1 cellular context compared by ENCODE assay signal in genomic region chr12:75724913-75725312, GRCh38.
TF ChIP-seq lines count a peak whose summit lies in the region.

No MANE protein-coding gene starts in this region.

TF ChIP-seq in K562, 482 proteins besides CTCF, POLR2A, EP300 and RAD21 (continued from another document):
- TF ChIP-seq CXXC5 (CRISPR knock-in tag; IDR thresholded peaks at IDR 0.05), result peak; percentile 40; the same call in 1 of the 2 replicates
- 0 out of 2 replicates have a peak, but pooled peaks have one; percentile 41 for TF ChIP-seq RREB1 (CRISPR knock-in tag; IDR thresholded peaks at IDR 0.05)
- TF ChIP-seq NRF1 (conservative IDR thresholded peaks at IDR 0.05 in 1 of 2, IDR thresholded peaks at IDR 0.05 in 1 of 2), result peak; percentile 16 to 26; a peak in 1 of 4 replicates
- TF ChIP-seq MEIS2 (IDR thresholded peaks at IDR 0.05; ENCODE audit: partially characterized antibody), result peak; percentile 35
- peak in 1 of 2 experiments; percentile 28; a peak in 1 of 4 replicates for TF ChIP-seq HDAC1 (IDR thresholded peaks at IDR 0.05)
- peak in 1 of 2 experiments; percentile 24; a peak in 1 of 4 replicates for TF ChIP-seq FOXA3 (CRISPR knock-in tag; conservative IDR thresholded peaks at IDR 0.05 in 1 of 2, IDR thresholded peaks at IDR 0.05 in 1 of 2)
- TF ChIP-seq ARID1B (IDR thresholded peaks at IDR 0.05), result 0 out of 2 replicates have a peak, but pooled peaks have one; percentile 35
- no peak for TF ChIP-seq GATA2 (CRISPR knock-in tag; IDR thresholded peaks at IDR 0.05)
- TF ChIP-seq HMG20A (CRISPR knock-in tag; conservative IDR thresholded peaks at IDR 0.05), result no peak
- TF ChIP-seq HNRNPLL (IDR thresholded peaks at IDR 0.05; ENCODE audit: low read depth, low read length, poor library complexity, severe bottlenecking), result no peak
- TF ChIP-seq CTBP1 (IDR thresholded peaks at IDR 0.05; ENCODE audit: borderline replicate concordance), result peak; percentile 72
- 0 out of 2 replicates have a peak, but pooled peaks have one; percentile 12 for TF ChIP-seq ZBTB12 (CRISPR knock-in tag; IDR thresholded peaks at IDR 0.05)
- no peak for TF ChIP-seq ETS2 (tag; IDR thresholded peaks at IDR 0.05; ENCODE audit: borderline replicate concordance, poor library complexity, severe bottlenecking)
- TF ChIP-seq CBX5 (IDR thresholded peaks at IDR 0.05; ENCODE audit: borderline replicate concordance, low read depth), result no peak
